8 cellular contexts compared by ENCODE assay signal in genomic region chr17:42019509-42020404, GRCh38. TPM values are rescaled to one million over a fixed set of nuclear protein-coding genes. Genes with fewer than 3 reads are reported as not detected.
DNase-seq lines count a peak whose midpoint lies in the region; ATAC-seq and TF ChIP-seq lines count a peak whose summit lies in the region.

Gene NKIRAS2 (plus strand): TSS chr17:42020090. CDS start chr17:42021578, 1,488 bp downstream.

- ATAC-seq in GM21786 (IDR thresholded peaks at IDR 0.05; ENCODE audit: unreplicated experiment) = peak; percentile 51
- peak; percentile 85 for ATAC-seq in activated T-helper 17 cell treated with anti-CD3 and anti-CD28 coated beads, Interleukin-2, amount 50 U/mL, for 72 hours (replicated peaks)
- peak; percentile 83 for ATAC-seq in stimulated activated naive CD8-positive, alpha-beta T cell treated with anti-CD3 and anti-CD28 coated beads, Interleukin-15, Interleukin-2, amounts not matched to agents 100 U/mL and 50 U/mL, for 24 hours

- DNase-seq in DMS 273 (lab: John Stamatoyannopoulos, UW; ENCODE audit: unreplicated experiment) = peak; percentile 97
- peak; percentile 59 for DNase-seq in LNCaP clone FGC (ENCODE audit: low read depth)
- peak; percentile 92 for DNase-seq in RWPE1 (ENCODE audit: low spot score)
- DNase-seq in fibroblast of peridontal ligament (ENCODE audit: extremely low read depth) = peak; percentile 80
- DNase-seq in stimulated activated naive CD8-positive, alpha-beta T cell treated with anti-CD3 and anti-CD28 coated beads, Interleukin-15, Interleukin-2, amounts not matched to agents 100 U/mL and 50 U/mL, for 24 hours = peak; percentile 96

- no peaks in the 10 kb centered on the region for H3K27me3 Mint-ChIP-seq in activated T-helper 17 cell treated with anti-CD3 and anti-CD28 coated beads, Interleukin-2, amount 50 U/mL, for 72 hours
- no peaks in the 10 kb centered on the region for H3K27me3 Mint-ChIP-seq in nephron (ENCODE audit: low read depth)

- H3K4me3 Mint-ChIP-seq in activated T-helper 17 cell treated with anti-CD3 and anti-CD28 coated beads, Interleukin-2, amount 50 U/mL, for 72 hours = peak within 1 kb of the TSS; percentile 94
- peak within 1 kb of the TSS; percentile 97 to 100 (median 99) for H3K4me3 Mint-ChIP-seq in nephron

- H3K36me3 Mint-ChIP-seq in activated T-helper 17 cell treated with anti-CD3 and anti-CD28 coated beads, Interleukin-2, amount 50 U/mL, for 72 hours (ENCODE audit: low read depth) = peaks cover 50% of the 10 kb centered on the region
- H3K36me3 Mint-ChIP-seq in nephron (ENCODE audit: low read depth) = peaks cover 11% of the 10 kb centered on the region

- peak within 1 kb of the TSS; percentile 76 for H3K27ac ChIP-seq in RWPE1

- no peaks in the 10 kb centered on the region for H3K9me3 Mint-ChIP-seq in activated T-helper 17 cell treated with anti-CD3 and anti-CD28 coated beads, Interleukin-2, amount 50 U/mL, for 72 hours
- no peaks in the 10 kb centered on the region for H3K9me3 Mint-ChIP-seq in nephron

- peaks cover 36% of the 10 kb centered on the region for H3K4me1 Mint-ChIP-seq in activated T-helper 17 cell treated with anti-CD3 and anti-CD28 coated beads, Interleukin-2, amount 50 U/mL, for 72 hours
- H3K4me1 Mint-ChIP-seq in nephron = peaks cover 39% of the 10 kb centered on the region

- CTCF ChIA-PET in RWPE1 (lab: Yijun Ruan, JAX) = interaction anchor here (0.6 to 0.9 kb wide), 6 partner anchors 32 to 1987 kb away, joined by 3 to 5 read pairs (median 3); no protein-coding TSS in a partner anchor

- TF ChIP-seq CTCF in LNCaP clone FGC (IDR thresholded peaks at IDR 0.05; ENCODE audit: control insufficient read depth, extremely low read depth, insufficient read depth) (peak; percentile 89), RWPE1 (conservative IDR thresholded peaks at IDR 0.05; ENCODE audit: low read depth) (peak; percentile 96), nephron (IDR thresholded peaks at IDR 0.05; ENCODE audit: unreplicated experiment in 3 of 3) (peak; percentile 90 to 95 (median 95))

- POLR2A ChIA-PET in RWPE1 (lab: Yijun Ruan, JAX; ENCODE audit: low non-redundant PET) = interaction anchor here (0.6 kb wide), 1 partner anchor 1294 kb away, joined by 3 read pairs; no protein-coding TSS in a partner anchor

- H3K27ac Mint-ChIP-seq in activated T-helper 17 cell treated with anti-CD3 and anti-CD28 coated beads, Interleukin-2, amount 50 U/mL, for 72 hours = peak within 1 kb of the TSS; percentile 95
- H3K27ac Mint-ChIP-seq in nephron = peak within 1 kb of the TSS; percentile 98 to 99 (median 98)

- peak within 1 kb of the TSS; percentile 100 for H3K4me3 ChIP-seq in LNCaP clone FGC (ENCODE audit: low read depth, low read length)

RNA-seq across cellular contexts. Expression of gene NKIRAS2, which starts in this region (rescaled TPM):
- total RNA-seq in activated T-helper 17 cell treated with anti-CD3 and anti-CD28 coated beads, Interleukin-2, amount 50 U/mL, for 72 hours = 10 to 100 TPM; 12.0 to 14.9 TPM

Comparison
In these comparisons a context has a peak if more than half of its experiments do, and no peak if none do; other contexts are left out.
1. Peak in every context shown above with its lines: DNase-seq, ATAC-seq, H3K4me3 ChIP-seq and H3K27ac ChIP-seq.